ENCODE assay signal across 8 cellular contexts in genomic region chr1:10033359-10033845, GRCh38. TPM values are rescaled to one million over a fixed set of nuclear protein-coding genes. Genes with fewer than 3 reads are reported as not detected.
DNase-seq lines count a peak whose midpoint lies in the region; ATAC-seq and TF ChIP-seq lines count a peak whose summit lies in the region.

No MANE protein-coding gene starts in this region.

- H3K9me3 ChIP-seq in BLaER1 treated with 17β-estradiol and CSF1 and Interleukin-3, amounts not matched to agents 10 nM and 100 nM (replicated peaks in 1 of 11): no peaks in the 10 kb centered on the region
- H3K9me3 ChIP-seq in Peyer's patch (no peaks in the 10 kb centered on the region), thoracic aorta (no peaks in the 10 kb centered on the region)

- ATAC-seq in GM18498 (IDR thresholded peaks at IDR 0.05; ENCODE audit: unreplicated experiment): peak; percentile 19
- peak; percentile 10 for ATAC-seq in HG03097 (IDR thresholded peaks at IDR 0.05; ENCODE audit: low FRiP score, unreplicated experiment)
- ATAC-seq in memory B cell (ENCODE audit: low read depth): peak; percentile 13
- no peak for ATAC-seq in thoracic aorta (ENCODE audit: insufficient number of reproducible peaks, low FRiP score, low read depth)

- peak in 2 of 6 experiments; percentile 9 to 16 for TF ChIP-seq CTCF in Peyer's patch (IDR thresholded peaks at IDR 0.05)
- no peak for TF ChIP-seq CTCF in thoracic aorta (IDR thresholded peaks at IDR 0.05)

- peak overlapping the region; percentile 87 to 97 (median 92) for H3K9ac ChIP-seq in BLaER1 treated with 17β-estradiol and CSF1 and Interleukin-3, amounts not matched to agents 10 nM and 100 nM

- H3K4me1 Mint-ChIP-seq in memory B cell: peaks cover 20% of the 10 kb centered on the region

- no peaks in the 10 kb centered on the region for H3K27me3 Mint-ChIP-seq in memory B cell

- H3K9me3 Mint-ChIP-seq in memory B cell: no peaks in the 10 kb centered on the region

- H3K36me3 ChIP-seq in BLaER1 treated with 17β-estradiol and CSF1 and Interleukin-3, amounts not matched to agents 10 nM and 100 nM: peaks cover 21 to 28% (median 24%) of the 10 kb centered on the region in 11 experiments; a peak in 21 of 22 replicates
- H3K36me3 ChIP-seq in Peyer's patch (peaks cover 0 to 22% (median 0%) of the 10 kb centered on the region in 3 donors), thoracic aorta (no peaks in the 10 kb centered on the region)

- H3K4me1 ChIP-seq in BLaER1 treated with 17β-estradiol and CSF1 and Interleukin-3, amounts not matched to agents 10 nM and 100 nM: peaks cover 7 to 25% (median 21%) of the 10 kb centered on the region in 10 experiments; a peak in 19 of 20 replicates
- H3K4me1 ChIP-seq in Peyer's patch: peaks cover 0 to 19% (median 3%) of the 10 kb centered on the region in 4 donors
- H3K4me1 ChIP-seq in thoracic aorta (ENCODE audit: control insufficient read depth in 1 of 2, low read depth in 2 of 2): peaks cover 2 to 26% of the 10 kb centered on the region in 2 donors

- H3K27ac Mint-ChIP-seq in memory B cell: peak overlapping the region; percentile 97

- peak overlapping the region; percentile 98 for H3K4me3 Mint-ChIP-seq in memory B cell

- H3K27me3 ChIP-seq in BLaER1 treated with 17β-estradiol and CSF1 and Interleukin-3, amounts not matched to agents 10 nM and 100 nM: no peaks in the 10 kb centered on the region
- H3K27me3 ChIP-seq in Peyer's patch (no peaks in the 10 kb centered on the region), thoracic aorta (replicated peaks; ENCODE audit: insufficient read depth) (no peaks in the 10 kb centered on the region)

- peak overlapping the region; percentile 81 to 96 (median 92) for H3K4me2 ChIP-seq in BLaER1 treated with 17β-estradiol and CSF1 and Interleukin-3, amounts not matched to agents 10 nM and 100 nM

- DNase-seq in Peyer's patch (peak in 1 of 3 donors; percentile 59), dedifferentiated amniotic fluid mesenchymal stem cell (ENCODE audit: extremely low spot score) (peak; percentile 20), memory B cell (ENCODE audit: low spot score in 2 of 2) (peak in 1 of 2 donors; percentile 14), thoracic aorta (ENCODE audit: low spot score) (no peak), activated gamma-delta T cell (lab: John Stamatoyannopoulos, UW) (no peak)

- peaks cover 0 to 36% (median 20%) of the 10 kb centered on the region in 11 experiments; a peak in 15 of 22 replicates for H4K20me1 ChIP-seq in BLaER1 treated with 17β-estradiol and CSF1 and Interleukin-3, amounts not matched to agents 10 nM and 100 nM

- peak overlapping the region; percentile 73 to 97 (median 92) for H3K4me3 ChIP-seq in BLaER1 treated with 17β-estradiol and CSF1 and Interleukin-3, amounts not matched to agents 10 nM and 100 nM
- H3K4me3 ChIP-seq in Peyer's patch (peak overlapping the region; percentile 78 to 99 (median 88)), thoracic aorta (peak overlapping the region; percentile 100)

- peak overlapping the region; percentile 77 to 98 (median 91) for H3K27ac ChIP-seq in BLaER1 treated with 17β-estradiol and CSF1 and Interleukin-3, amounts not matched to agents 10 nM and 100 nM
- H3K27ac ChIP-seq in Peyer's patch: peak overlapping the region; percentile 92 to 96 (median 93)
- H3K27ac ChIP-seq in thoracic aorta: peak overlapping the region; percentile 93 to 97

- H3K36me3 Mint-ChIP-seq in memory B cell: no peaks in the 10 kb centered on the region

- no peak for TF ChIP-seq POLR2A in Peyer's patch (IDR thresholded peaks at IDR 0.05)

RNA-seq across cellular contexts. Expression of gene UBE4B, which starts 0.6 kb away (rescaled TPM):
- total RNA-seq in Peyer's patch: 100 to 1,000 TPM in 1 of 4 donors, 10 to 100 TPM in 3; 40.3 to 102 (median 67.8) TPM
- total RNA-seq in thoracic aorta: 10 to 100 TPM; 55.0 to 89.2 TPM

RNA-seq across cellular contexts. Expression of gene RBP7, which starts 36.4 kb away (rescaled TPM):
- total RNA-seq in Peyer's patch (1 to 10 TPM in 1 of 4 donors, not detected in 3; 2.3 TPM), thoracic aorta (10 to 100 TPM in 1 of 2 donors, 1 to 10 TPM in 1; 2.2 to 24.1 TPM)
